Comparison of ENCODE assay signal across 1 cellular context in genomic region chr4:183504064-183504929, GRCh38.
TF ChIP-seq lines count a peak whose summit lies in the region.

No MANE protein-coding gene starts in this region.

TF ChIP-seq in K562, 482 proteins besides CTCF, POLR2A, EP300 and RAD21 (continued from another document and continues in another):
- TF ChIP-seq, protein P1, sequence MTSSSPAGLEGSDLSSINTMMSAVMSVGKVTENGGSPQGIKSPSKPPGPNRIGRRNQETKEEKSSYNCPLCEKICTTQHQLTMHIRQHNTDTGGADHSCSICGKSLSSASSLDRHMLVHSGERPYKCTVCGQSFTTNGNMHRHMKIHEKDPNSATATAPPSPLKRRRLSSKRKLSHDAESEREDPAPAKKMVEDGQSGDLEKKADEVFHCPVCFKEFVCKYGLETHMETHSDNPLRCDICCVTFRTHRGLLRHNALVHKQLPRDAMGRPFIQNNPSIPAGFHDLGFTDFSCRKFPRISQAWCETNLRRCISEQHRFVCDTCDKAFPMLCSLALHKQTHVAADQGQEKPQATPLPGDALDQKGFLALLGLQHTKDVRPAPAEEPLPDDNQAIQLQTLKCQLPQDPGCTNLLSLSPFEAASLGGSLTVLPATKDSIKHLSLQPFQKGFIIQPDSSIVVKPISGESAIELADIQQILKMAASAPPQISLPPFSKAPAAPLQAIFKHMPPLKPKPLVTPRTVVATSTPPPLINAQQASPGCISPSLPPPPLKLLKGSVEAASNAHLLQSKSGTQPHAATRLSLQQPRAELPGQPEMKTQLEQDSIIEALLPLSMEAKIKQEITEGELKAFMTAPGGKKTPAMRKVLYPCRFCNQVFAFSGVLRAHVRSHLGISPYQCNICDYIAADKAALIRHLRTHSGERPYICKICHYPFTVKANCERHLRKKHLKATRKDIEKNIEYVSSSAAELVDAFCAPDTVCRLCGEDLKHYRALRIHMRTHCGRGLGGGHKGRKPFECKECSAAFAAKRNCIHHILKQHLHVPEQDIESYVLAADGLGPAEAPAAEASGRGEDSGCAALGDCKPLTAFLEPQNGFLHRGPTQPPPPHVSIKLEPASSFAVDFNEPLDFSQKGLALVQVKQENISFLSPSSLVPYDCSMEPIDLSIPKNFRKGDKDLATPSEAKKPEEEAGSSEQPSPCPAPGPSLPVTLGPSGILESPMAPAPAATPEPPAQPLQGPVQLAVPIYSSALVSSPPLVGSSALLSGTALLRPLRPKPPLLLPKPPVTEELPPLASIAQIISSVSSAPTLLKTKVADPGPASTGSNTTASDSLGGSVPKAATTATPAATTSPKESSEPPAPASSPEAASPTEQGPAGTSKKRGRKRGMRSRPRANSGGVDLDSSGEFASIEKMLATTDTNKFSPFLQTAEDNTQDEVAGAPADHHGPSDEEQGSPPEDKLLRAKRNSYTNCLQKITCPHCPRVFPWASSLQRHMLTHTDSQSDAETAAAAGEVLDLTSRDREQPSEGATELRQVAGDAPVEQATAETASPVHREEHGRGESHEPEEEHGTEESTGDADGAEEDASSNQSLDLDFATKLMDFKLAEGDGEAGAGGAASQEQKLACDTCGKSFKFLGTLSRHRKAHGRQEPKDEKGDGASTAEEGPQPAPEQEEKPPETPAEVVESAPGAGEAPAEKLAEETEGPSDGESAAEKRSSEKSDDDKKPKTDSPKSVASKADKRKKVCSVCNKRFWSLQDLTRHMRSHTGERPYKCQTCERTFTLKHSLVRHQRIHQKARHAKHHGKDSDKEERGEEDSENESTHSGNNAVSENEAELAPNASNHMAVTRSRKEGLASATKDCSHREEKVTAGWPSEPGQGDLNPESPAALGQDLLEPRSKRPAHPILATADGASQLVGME (CRISPR knock-in tag; IDR thresholded peaks at IDR 0.05), result 0 out of 2 replicates have a peak, but pooled peaks have one; percentile 19
- TF ChIP-seq ELK1 (CRISPR knock-in tag; IDR thresholded peaks at IDR 0.05), result no peak
- peak; percentile 73 for TF ChIP-seq RBBP5 (IDR thresholded peaks at IDR 0.05; ENCODE audit: borderline replicate concordance, insufficient read depth, low read length, poor library complexity, severe bottlenecking)
- TF ChIP-seq ZNF282 (CRISPR knock-in tag; IDR thresholded peaks at IDR 0.05), result no peak
- TF ChIP-seq ARNT (IDR thresholded peaks at IDR 0.05), result no peak
- TF ChIP-seq GABPB1 (CRISPR knock-in tag; IDR thresholded peaks at IDR 0.05), result peak; percentile 72
- TF ChIP-seq, protein P2, sequence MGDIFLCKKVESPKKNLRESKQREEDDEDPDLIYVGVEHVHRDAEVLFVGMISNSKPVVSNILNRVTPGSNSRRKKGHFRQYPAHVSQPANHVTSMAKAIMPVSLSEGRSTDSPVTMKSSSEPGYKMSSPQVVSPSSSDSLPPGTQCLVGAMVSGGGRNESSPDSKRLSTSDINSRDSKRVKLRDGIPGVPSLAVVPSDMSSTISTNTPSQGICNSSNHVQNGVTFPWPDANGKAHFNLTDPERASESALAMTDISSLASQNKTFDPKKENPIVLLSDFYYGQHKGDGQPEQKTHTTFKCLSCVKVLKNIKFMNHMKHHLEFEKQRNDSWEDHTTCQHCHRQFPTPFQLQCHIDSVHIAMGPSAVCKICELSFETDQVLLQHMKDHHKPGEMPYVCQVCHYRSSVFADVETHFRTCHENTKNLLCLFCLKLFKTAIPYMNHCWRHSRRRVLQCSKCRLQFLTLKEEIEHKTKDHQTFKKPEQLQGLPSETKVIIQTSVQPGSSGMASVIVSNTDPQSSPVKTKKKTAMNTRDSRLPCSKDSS (IDR thresholded peaks at IDR 0.05; ENCODE audit: low read depth, partially characterized antibody), result no peak
- TF ChIP-seq KLF16 (IDR thresholded peaks at IDR 0.05), result no peak; the same call in 1 of the 2 replicates
- peak; percentile 43; the same call in 1 of the 2 replicates for TF ChIP-seq KLF13 (tag; IDR thresholded peaks at IDR 0.05; ENCODE audit: borderline replicate concordance, low read depth)
- TF ChIP-seq KDM4B (IDR thresholded peaks at IDR 0.05; ENCODE audit: borderline replicate concordance in 2 of 2, low read depth in 1 of 2), result 0 out of 4 replicates have a peak, but pooled peaks of 1 of the 2 experiments have one; percentile 47
- peak; percentile 74 to 79 for TF ChIP-seq MNT (conservative IDR thresholded peaks at IDR 0.05)
- TF ChIP-seq SRF (CRISPR knock-in tag; IDR thresholded peaks at IDR 0.05), result peak in 1 of 2 experiments; percentile 65; a peak in 2 of 4 replicates
- no peak for TF ChIP-seq NFE2 (IDR thresholded peaks at IDR 0.05; ENCODE audit: low read depth)
- no peak for TF ChIP-seq CSDE1 (IDR thresholded peaks at IDR 0.05)
- TF ChIP-seq ZKSCAN8 (CRISPR knock-in tag; IDR thresholded peaks at IDR 0.05), result no peak
- TF ChIP-seq ZNF586 (CRISPR knock-in tag; conservative IDR thresholded peaks at IDR 0.05), result no peak
- TF ChIP-seq RBM14 (IDR thresholded peaks at IDR 0.05; ENCODE audit: borderline replicate concordance, insufficient read depth, low read depth, low read length), result no peak
- peak; percentile 32; the same call in 1 of the 2 replicates for TF ChIP-seq ESRRA (IDR thresholded peaks at IDR 0.05; ENCODE audit: borderline replicate concordance, low read depth)
- no peak for TF ChIP-seq IFI16 (CRISPR knock-in tag; IDR thresholded peaks at IDR 0.05)
- TF ChIP-seq HNRNPUL1 (IDR thresholded peaks at IDR 0.05; ENCODE audit: low read length), result no peak
- no peak for TF ChIP-seq POLR2B (IDR thresholded peaks at IDR 0.05; ENCODE audit: low read depth, partially characterized antibody)
- no peak for TF ChIP-seq POLR2H (tag; IDR thresholded peaks at IDR 0.05; ENCODE audit: low read depth)
- TF ChIP-seq HNRNPL (IDR thresholded peaks at IDR 0.05; ENCODE audit: low read depth, low read length), result no peak; the same call in 1 of the 2 replicates
- TF ChIP-seq, protein P3, sequence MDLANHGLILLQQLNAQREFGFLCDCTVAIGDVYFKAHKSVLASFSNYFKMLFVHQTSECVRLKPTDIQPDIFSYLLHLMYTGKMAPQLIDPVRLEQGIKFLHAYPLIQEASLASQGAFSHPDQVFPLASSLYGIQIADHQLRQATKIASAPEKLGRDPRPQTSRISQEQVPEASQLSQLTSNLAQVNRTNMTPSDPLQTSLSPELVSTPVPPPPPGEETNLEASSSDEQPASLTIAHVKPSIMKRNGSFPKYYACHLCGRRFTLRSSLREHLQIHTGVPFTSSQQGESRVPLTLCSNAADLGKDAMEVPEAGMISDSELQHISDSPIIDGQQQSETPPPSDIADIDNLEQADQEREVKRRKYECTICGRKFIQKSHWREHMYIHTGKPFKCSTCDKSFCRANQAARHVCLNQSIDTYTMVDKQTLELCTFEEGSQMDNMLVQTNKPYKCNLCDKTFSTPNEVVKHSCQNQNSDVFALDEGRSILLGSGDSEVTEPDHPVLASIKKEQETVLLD (IDR thresholded peaks at IDR 0.05), result peak; percentile 80; the same call in 1 of the 2 replicates
- TF ChIP-seq POLR3G (IDR thresholded peaks at IDR 0.05; ENCODE audit: extremely low read depth, insufficient read length, insufficient replicate concordance), result no peak
- TF ChIP-seq NELFE (IDR thresholded peaks at IDR 0.05; ENCODE audit: insufficient read depth, insufficient read length), result no peak
- TF ChIP-seq CTCFL (IDR thresholded peaks at IDR 0.05; ENCODE audit: borderline replicate concordance, insufficient read depth, low read depth, low read length, poor library complexity, severe bottlenecking), result no peak
- TF ChIP-seq KDM1A (IDR thresholded peaks at IDR 0.05), result peak in 1 of 2 experiments; percentile 61; a peak in 1 of 4 replicates
- TF ChIP-seq U2AF1 (optimal IDR thresholded peaks at IDR 0.05; ENCODE audit: low read depth, low read length), result no peak
- TF ChIP-seq SPI1 (IDR thresholded peaks at IDR 0.05; ENCODE audit: borderline replicate concordance, low read depth, low read length), result peak; percentile 75
- peak; percentile 88; the same call in 1 of the 2 replicates for TF ChIP-seq GATAD2B (IDR thresholded peaks at IDR 0.05; ENCODE audit: borderline replicate concordance)
